Comparison of ENCODE assay signal across 1 cellular context in genomic region chr9:121372563-121373400, GRCh38.
A peak's percentile ranks its signal among the peaks of the same experiment; 100 is the strongest.
TF ChIP-seq lines count a peak whose summit lies in the region.

No MANE protein-coding gene starts in this region.

TF ChIP-seq in K562, 482 proteins besides CTCF, POLR2A, EP300 and RAD21 (continued from another document and continues in another):
- peak; percentile 34; the same call in 1 of the 2 replicates for TF ChIP-seq AFF4 (CRISPR knock-in tag; IDR thresholded peaks at IDR 0.05)
- TF ChIP-seq CCAR2 (IDR thresholded peaks at IDR 0.05; ENCODE audit: low read depth, low read length), result no peak
- TF ChIP-seq ELK3 (CRISPR knock-in tag; IDR thresholded peaks at IDR 0.05), result no peak
- 0 out of 2 replicates have a peak, but pooled peaks have one; percentile 28 for TF ChIP-seq GTF2E2 (tag; IDR thresholded peaks at IDR 0.05)
- peak; percentile 59; the same call in 1 of the 2 replicates for TF ChIP-seq SMARCA4 (IDR thresholded peaks at IDR 0.05)
- peak; percentile 85 for TF ChIP-seq TEAD4 (IDR thresholded peaks at IDR 0.05; ENCODE audit: low read length)
- no peak for TF ChIP-seq TEAD4 (CRISPR knock-in tag; IDR thresholded peaks at IDR 0.05; ENCODE audit: borderline replicate concordance)
- peak; percentile 29 for TF ChIP-seq NCOA4 (IDR thresholded peaks at IDR 0.05; ENCODE audit: partially characterized antibody)
- TF ChIP-seq TAF7 (tag; IDR thresholded peaks at IDR 0.05), result no peak
- no peak for TF ChIP-seq KLF13 (tag; IDR thresholded peaks at IDR 0.05; ENCODE audit: borderline replicate concordance, low read depth)
- TF ChIP-seq MLX (CRISPR knock-in tag; conservative IDR thresholded peaks at IDR 0.05), result no peak
- no peak for TF ChIP-seq ZNF3 (CRISPR knock-in tag; IDR thresholded peaks at IDR 0.05)
- no peak for TF ChIP-seq SIN3A (IDR thresholded peaks at IDR 0.05; ENCODE audit: borderline replicate concordance in 2 of 2, control insufficient read depth in 1 of 2, low read depth in 2 of 2, low read length in 2 of 2)
- TF ChIP-seq FOXM1 (IDR thresholded peaks at IDR 0.05; ENCODE audit: low read depth), result peak; percentile 52; the same call in 1 of the 2 replicates
- TF ChIP-seq FOXM1 (CRISPR knock-in tag; IDR thresholded peaks at IDR 0.05; ENCODE audit: low read depth), result no peak
- TF ChIP-seq DPF2 (IDR thresholded peaks at IDR 0.05), result peak; percentile 74
- TF ChIP-seq MYBL2 (IDR thresholded peaks at IDR 0.05; ENCODE audit: low read depth), result 0 out of 2 replicates have a peak, but pooled peaks have one; percentile 35
- TF ChIP-seq MYBL2 (CRISPR knock-in tag; IDR thresholded peaks at IDR 0.05; ENCODE audit: borderline replicate concordance), result no peak
- 0 out of 2 replicates have a peak, but pooled peaks have one; percentile 33 for TF ChIP-seq KAT7 (CRISPR knock-in tag; IDR thresholded peaks at IDR 0.05; ENCODE audit: borderline replicate concordance)
- TF ChIP-seq CBFA2T2 (conservative IDR thresholded peaks at IDR 0.05), result peak; percentile 88
- peak; percentile 78; the same call in 1 of the 2 replicates for TF ChIP-seq TAL1 (IDR thresholded peaks at IDR 0.05)
- TF ChIP-seq NCOA1 (IDR thresholded peaks at IDR 0.05; ENCODE audit: low read depth), result peak; percentile 55; the same call in 1 of the 2 replicates
- TF ChIP-seq ELF2 (CRISPR knock-in tag; IDR thresholded peaks at IDR 0.05), result no peak
- peak; percentile 84 for TF ChIP-seq ARID1B (IDR thresholded peaks at IDR 0.05)
- no peak for TF ChIP-seq FOXJ2 (tag; IDR thresholded peaks at IDR 0.05)
- no peak for TF ChIP-seq OTX1 (CRISPR knock-in tag; IDR thresholded peaks at IDR 0.05)
- peak; percentile 64; the same call in 1 of the 2 replicates for TF ChIP-seq PML (IDR thresholded peaks at IDR 0.05; ENCODE audit: low read length)
- peak; percentile 76; the same call in 1 of the 2 replicates for TF ChIP-seq CC2D1A (IDR thresholded peaks at IDR 0.05)
- no peak for TF ChIP-seq ELK1 (CRISPR knock-in tag; IDR thresholded peaks at IDR 0.05)
- no peak for TF ChIP-seq RBM34 (IDR thresholded peaks at IDR 0.05; ENCODE audit: borderline replicate concordance, insufficient read depth, low read length)
- no peak for TF ChIP-seq ZNF76 (CRISPR knock-in tag; IDR thresholded peaks at IDR 0.05; ENCODE audit: borderline replicate concordance)
- TF ChIP-seq KDM1A (IDR thresholded peaks at IDR 0.05), result peak; percentile 49 to 75
- no peak for TF ChIP-seq MGA (IDR thresholded peaks at IDR 0.05)
- no peak for TF ChIP-seq HMG20A (CRISPR knock-in tag; conservative IDR thresholded peaks at IDR 0.05)
- peak; percentile 25; the same call in 1 of the 2 replicates for TF ChIP-seq BCOR (IDR thresholded peaks at IDR 0.05)
- peak; percentile 74 for TF ChIP-seq POLR2AphosphoS5 (IDR thresholded peaks at IDR 0.05; ENCODE audit: control insufficient read depth, insufficient read depth, low read depth, low read length)
- peak; percentile 90 for TF ChIP-seq CEBPB (tag; IDR thresholded peaks at IDR 0.05)
- no peak for TF ChIP-seq ZNF143 (CRISPR knock-in tag; IDR thresholded peaks at IDR 0.05)
- TF ChIP-seq ZBTB17 (CRISPR knock-in tag; IDR thresholded peaks at IDR 0.05), result no peak
- no peak for TF ChIP-seq FOSL1 (tag; conservative IDR thresholded peaks at IDR 0.05)
- 0 out of 3 replicates have a peak, but pooled peaks of 1 of the 2 experiments have one; percentile 51 for TF ChIP-seq CBX3 (IDR thresholded peaks at IDR 0.05; ENCODE audit: borderline replicate concordance in 1 of 2, low read length in 2 of 2)
- 0 out of 4 replicates have a peak, but pooled peaks of 1 of the 2 experiments have one; percentile 31 for TF ChIP-seq RCOR1 (IDR thresholded peaks at IDR 0.05; ENCODE audit: borderline replicate concordance in 1 of 2, low read depth in 2 of 2, low read length in 2 of 2)
- TF ChIP-seq GATA2 (CRISPR knock-in tag; IDR thresholded peaks at IDR 0.05), result peak; percentile 75
- peak; percentile 56; the same call in 1 of the 2 replicates for TF ChIP-seq SMARCE1 (IDR thresholded peaks at IDR 0.05)
- no peak for TF ChIP-seq TFAP4 (CRISPR knock-in tag; IDR thresholded peaks at IDR 0.05; ENCODE audit: borderline replicate concordance)
- no peak for TF ChIP-seq TAF15 (IDR thresholded peaks at IDR 0.05; ENCODE audit: low read depth, low read length)
- TF ChIP-seq FOXP1 (CRISPR knock-in tag; IDR thresholded peaks at IDR 0.05), result 0 out of 2 replicates have a peak, but pooled peaks have one; percentile 56
- TF ChIP-seq HMBOX1 (IDR thresholded peaks at IDR 0.05), result peak; percentile 31; the same call in 1 of the 2 replicates
- peak; percentile 85 for TF ChIP-seq TCF3 (CRISPR knock-in tag; IDR thresholded peaks at IDR 0.05)
